Comparison of ENCODE assay signal across 8 cellular contexts in the genomic region with DNA sequence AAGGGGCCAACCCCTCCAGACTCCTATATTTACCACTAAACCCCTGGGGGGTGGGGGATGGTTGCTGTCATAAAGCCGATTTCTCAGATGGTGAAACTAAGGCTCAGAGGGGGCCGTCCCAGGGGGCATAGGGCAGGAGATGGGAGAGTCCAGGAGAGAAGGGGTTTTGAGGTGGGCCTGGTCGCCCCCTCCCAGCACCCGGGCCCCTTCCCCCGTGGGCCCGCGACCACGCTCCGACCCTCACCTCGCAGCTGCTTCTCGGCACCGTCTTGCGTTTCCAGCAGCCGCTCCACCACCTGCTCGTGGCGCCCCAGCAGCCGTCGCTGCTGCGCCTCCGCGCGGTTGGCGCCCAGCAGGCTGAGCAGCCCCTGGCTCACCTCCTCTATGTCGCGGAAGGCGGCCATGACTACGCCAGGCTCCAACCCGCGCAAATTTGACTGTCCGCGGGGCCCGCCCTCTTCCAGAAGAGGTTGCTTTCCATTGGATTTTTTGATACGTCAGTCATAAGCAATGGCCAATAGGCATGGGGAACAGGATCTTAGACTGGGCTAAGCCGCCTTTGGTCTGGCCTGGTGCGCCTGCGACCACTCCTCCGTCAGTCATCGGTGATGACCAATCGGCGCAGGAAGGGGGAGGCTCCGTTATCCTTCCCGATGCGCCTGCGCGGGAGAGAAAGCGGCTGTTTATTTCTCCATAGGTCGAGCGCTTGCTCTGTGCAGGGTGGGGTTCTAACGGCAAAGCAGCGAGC. TPM values are rescaled to one million over a fixed set of nuclear protein-coding genes. Genes with fewer than 3 reads are reported as not detected.
DNase-seq lines count a peak whose midpoint lies in the region; ATAC-seq and TF ChIP-seq lines count a peak whose summit lies in the region.

A gene with protein sequence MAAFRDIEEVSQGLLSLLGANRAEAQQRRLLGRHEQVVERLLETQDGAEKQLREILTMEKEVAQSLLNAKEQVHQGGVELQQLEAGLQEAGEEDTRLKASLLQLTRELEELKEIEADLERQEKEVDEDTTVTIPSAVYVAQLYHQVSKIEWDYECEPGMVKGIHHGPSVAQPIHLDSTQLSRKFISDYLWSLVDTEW (minus strand): TSS at position 410 of the 748 bp plus-strand sequence. CDS start 6 bp downstream, at position 404.

- peak; percentile 99 for DNase-seq in GM12865 (ENCODE audit: low read depth)
- peak; percentile 95 for DNase-seq in NCI-H1417 treated with DMSO at 0.1 percent for 48 hours (lab: John Stamatoyannopoulos, UW)
- DNase-seq in SW480 (ENCODE audit: low spot score): peak; percentile 99
- peak; percentile 92 for DNase-seq in activated naive CD8-positive, alpha-beta T cell treated with anti-CD3 and anti-CD28 coated beads, Interleukin-2, amount 50 U/mL, for 24 hours
- peak; percentile 98 to 99 for DNase-seq in cardiac muscle cell (ENCODE audit: low read depth in 1 of 2, low spot score in 1 of 2)
- DNase-seq in transverse colon: peak; percentile 95

- peak within 1 kb of the TSS; percentile 80 for H3K27ac Mint-ChIP-seq in activated naive CD8-positive, alpha-beta T cell treated with anti-CD3 and anti-CD28 coated beads, Interleukin-2, amount 50 U/mL, for 24 hours

- H2AFZ ChIP-seq in parathyroid adenoma: peak within 1 kb of the TSS; percentile 97

- peak within 1 kb of the TSS; percentile 84 for H3K4me3 Mint-ChIP-seq in activated naive CD8-positive, alpha-beta T cell treated with anti-CD3 and anti-CD28 coated beads, Interleukin-2, amount 50 U/mL, for 24 hours

- H3K9me3 ChIP-seq in cardiac muscle cell (ENCODE audit: low read depth) (no peaks in the 10 kb centered on the region), parathyroid adenoma (ENCODE audit: control insufficient read depth, low read length) (no peaks in the 10 kb centered on the region), transverse colon (no peaks in the 10 kb centered on the region)

- H3K27me3 ChIP-seq in cardiac muscle cell (no peaks in the 10 kb centered on the region), parathyroid adenoma (ENCODE audit: control insufficient read depth, insufficient read depth, low read length) (no peaks in the 10 kb centered on the region), transverse colon (no peaks in the 10 kb centered on the region)

- H3K9ac ChIP-seq in parathyroid adenoma: no peak within 1 kb of the TSS

- intact Hi-C loops in transverse colon (cut with DNase I; ENCODE audit: low total_unique reads): no loop called here

- peaks cover 17% of the 10 kb centered on the region for H3K4me1 ChIP-seq in cardiac muscle cell (ENCODE audit: low read depth)
- peaks cover 11% of the 10 kb centered on the region for H3K4me1 ChIP-seq in parathyroid adenoma
- H3K4me1 ChIP-seq in transverse colon: peaks cover 16 to 58% (median 29%) of the 10 kb centered on the region in 4 donors

- peak within 1 kb of the TSS; percentile 65 for H3K4me2 ChIP-seq in parathyroid adenoma (ENCODE audit: low read length)

- no peaks in the 10 kb centered on the region for H3K9me3 Mint-ChIP-seq in activated naive CD8-positive, alpha-beta T cell treated with anti-CD3 and anti-CD28 coated beads, Interleukin-2, amount 50 U/mL, for 24 hours

- H3K79me2 ChIP-seq in parathyroid adenoma: no peaks in the 10 kb centered on the region

- no peaks in the 10 kb centered on the region for H3K27me3 Mint-ChIP-seq in activated naive CD8-positive, alpha-beta T cell treated with anti-CD3 and anti-CD28 coated beads, Interleukin-2, amount 50 U/mL, for 24 hours

- ATAC-seq in HG02763 (IDR thresholded peaks at IDR 0.05; ENCODE audit: unreplicated experiment): peak; percentile 96
- peak; percentile 99 for ATAC-seq in activated naive CD8-positive, alpha-beta T cell treated with anti-CD3 and anti-CD28 coated beads, Interleukin-2, amount 50 U/mL, for 24 hours

- TF ChIP-seq POLR2A in transverse colon (IDR thresholded peaks at IDR 0.05): no peak

- 0% methylated on average over 43 of the region's 50 CpGs; no CpG with 5 or more reads in 1 of the 2 donors for WGBS in transverse colon (ENCODE audit: low coverage in 1 of 2), 2 donors

- TF ChIP-seq EP300 in transverse colon (IDR thresholded peaks at IDR 0.05; ENCODE audit: low read depth): no peak

- peaks cover 16% of the 10 kb centered on the region for H3K4me1 Mint-ChIP-seq in activated naive CD8-positive, alpha-beta T cell treated with anti-CD3 and anti-CD28 coated beads, Interleukin-2, amount 50 U/mL, for 24 hours

- H3K27ac ChIP-seq in cardiac muscle cell (peak within 1 kb of the TSS; percentile 1), parathyroid adenoma (peak within 1 kb of the TSS; percentile 54), transverse colon (peak within 1 kb of the TSS; percentile 63 to 89 (median 80))

- TF ChIP-seq CTCF in GM12865 (IDR thresholded peaks at IDR 0.05; ENCODE audit: insufficient read depth, low read depth, low read length, missing control alignments): peak; percentile 2
- no peak for TF ChIP-seq CTCF in cardiac muscle cell (IDR thresholded peaks at IDR 0.05; ENCODE audit: low read depth, low read length)
- TF ChIP-seq CTCF in parathyroid adenoma (IDR thresholded peaks at IDR 0.05): no peak
- TF ChIP-seq CTCF in transverse colon (IDR thresholded peaks at IDR 0.05): no peak

- H3K36me3 ChIP-seq in cardiac muscle cell: no peaks in the 10 kb centered on the region
- H3K36me3 ChIP-seq in parathyroid adenoma (ENCODE audit: control insufficient read depth, insufficient read depth, low read length): no peaks in the 10 kb centered on the region
- H3K36me3 ChIP-seq in transverse colon: no peaks in the 10 kb centered on the region

- in situ Hi-C loops in transverse colon (cut with MboI; ENCODE audit: low pct_ligation_motif_present in 1 of 4, low pct_unique_long_range_greater_than_20kb in 1 of 4, low sequenced_read_pairs in 3 of 4): no loop called here

- H3K4me3 ChIP-seq in GM12865 (ENCODE audit: low read depth, low read length) (peak within 1 kb of the TSS; percentile 100), cardiac muscle cell (peak within 1 kb of the TSS; percentile 61), parathyroid adenoma (ENCODE audit: low read depth, low read length) (peak within 1 kb of the TSS; percentile 51), transverse colon (peak within 1 kb of the TSS; percentile 49 to 67 (median 58))

- H3K36me3 Mint-ChIP-seq in activated naive CD8-positive, alpha-beta T cell treated with anti-CD3 and anti-CD28 coated beads, Interleukin-2, amount 50 U/mL, for 24 hours (ENCODE audit: low read depth): peaks cover 11% of the 10 kb centered on the region

RNA-seq across cellular contexts. Expression of the gene that starts here (rescaled TPM):
- 15.8 and 127 TPM in 2 replicates for total RNA-seq in cardiac muscle cell
- polyA plus RNA-seq in cardiac muscle cell: 7.1 and 25.8 TPM in 2 replicates
- total RNA-seq in transverse colon: 10 to 100 TPM in 1 of 4 donors, 1 to 10 TPM in 1, not detected in 2; 2.6 to 47.4 TPM

Comparison
In these comparisons a context has a peak if more than half of its experiments do, and no peak if none do; other contexts are left out.
1. Peak in every context shown above with its lines: DNase-seq, ATAC-seq, H3K4me3 ChIP-seq and H3K27ac ChIP-seq.
2. H3K27ac ChIP-seq: peak in every context shown above with its lines; median percentile 80 in transverse colon; 54 in parathyroid adenoma; 1 in cardiac muscle cell.